Comparison of ENCODE assay signal across 8 cellular contexts in genomic region chr21:42496839-42497202, GRCh38. TPM values are rescaled to one million over a fixed set of nuclear protein-coding genes. Genes with fewer than 3 reads are reported as not detected.
DNase-seq lines count a peak whose midpoint lies in the region; ATAC-seq and TF ChIP-seq lines count a peak whose summit lies in the region.

No MANE protein-coding gene starts in this region.

- peak overlapping the region; percentile 79 for H3K27ac ChIP-seq in rectal smooth muscle tissue (ENCODE audit: low read depth, low read length)

- no peak for TF ChIP-seq CTCF in glutamatergic neuron (IDR thresholded peaks at IDR 0.05; ENCODE audit: partially characterized antibody, unreplicated experiment)

- peak overlapping the region; percentile 66 for H3K9ac ChIP-seq in rectal smooth muscle tissue (ENCODE audit: low read length)

- DNase-seq in NCI-H345 (lab: John Stamatoyannopoulos, UW) (peak; percentile 47), NCI-H345 treated with DMSO at 0.1 percent for 48 hours (lab: John Stamatoyannopoulos, UW; ENCODE audit: unreplicated experiment) (no peak), T-helper 17 cell (no peak), glutamatergic neuron (no peak), NCI-H1694 treated with DMSO at 0.1 percent for 48 hours (lab: John Stamatoyannopoulos, UW) (no peak)

- ATAC-seq in T-helper 17 cell (no peak), HG03571 (IDR thresholded peaks at IDR 0.05; ENCODE audit: unreplicated experiment) (no peak), GM18868 (IDR thresholded peaks at IDR 0.05; ENCODE audit: unreplicated experiment) (no peak)

- H3K4me3 Mint-ChIP-seq in T-helper 17 cell (peak overlapping the region; percentile 97), glutamatergic neuron (ENCODE audit: unreplicated experiment) (peak overlapping the region; percentile 91)

- no peaks in the 10 kb centered on the region for H3K9me3 ChIP-seq in T-helper 17 cell (ENCODE audit: control insufficient read depth, low read length, poor library complexity, severe bottlenecking)

- H3K9me3 Mint-ChIP-seq in glutamatergic neuron (ENCODE audit: unreplicated experiment) = no peaks in the 10 kb centered on the region

- peaks cover 4% of the 10 kb centered on the region for H3K4me1 ChIP-seq in rectal smooth muscle tissue (ENCODE audit: control insufficient read depth, insufficient read depth, low read length)

- H3K27me3 ChIP-seq in rectal smooth muscle tissue (ENCODE audit: control insufficient read depth, insufficient read depth, low read length) = no peaks in the 10 kb centered on the region

- H3K4me1 Mint-ChIP-seq in T-helper 17 cell (peaks cover 9% of the 10 kb centered on the region), glutamatergic neuron (ENCODE audit: low read depth, unreplicated experiment) (peaks cover 12% of the 10 kb centered on the region)

- peak overlapping the region; percentile 93 for H3K27ac Mint-ChIP-seq in T-helper 17 cell
- H3K27ac Mint-ChIP-seq in glutamatergic neuron (ENCODE audit: unreplicated experiment) = peak overlapping the region; percentile 36

- H3K36me3 ChIP-seq in rectal smooth muscle tissue (ENCODE audit: control insufficient read depth, insufficient read depth, low read length) = no peaks in the 10 kb centered on the region

- H3K27me3 Mint-ChIP-seq in T-helper 17 cell = peaks cover 15% of the 10 kb centered on the region
- peaks cover 4% of the 10 kb centered on the region for H3K27me3 Mint-ChIP-seq in glutamatergic neuron (ENCODE audit: unreplicated experiment)

- peak overlapping the region; percentile 88 for H3K4me3 ChIP-seq in rectal smooth muscle tissue (ENCODE audit: low read length)

- no peaks in the 10 kb centered on the region for H3K36me3 Mint-ChIP-seq in T-helper 17 cell (ENCODE audit: low read depth)
- H3K36me3 Mint-ChIP-seq in glutamatergic neuron (ENCODE audit: unreplicated experiment) = no peaks in the 10 kb centered on the region

RNA-seq across cellular contexts. Expression of gene RSPH1, which starts 0.8 kb away (rescaled TPM):
- total RNA-seq in T-helper 17 cell (under 1 TPM in 1 of 2 donors, not detected in 1; 0.47 TPM), glutamatergic neuron (ENCODE audit: unreplicated experiment) (0.42 TPM)

RNA-seq across cellular contexts. Expression of gene SLC37A1, which starts 16.8 kb away (rescaled TPM):
- total RNA-seq in T-helper 17 cell (10 to 100 TPM; 21.0 to 24.0 TPM), glutamatergic neuron (ENCODE audit: unreplicated experiment) (65.7 TPM)
